In the genomic region with DNA sequence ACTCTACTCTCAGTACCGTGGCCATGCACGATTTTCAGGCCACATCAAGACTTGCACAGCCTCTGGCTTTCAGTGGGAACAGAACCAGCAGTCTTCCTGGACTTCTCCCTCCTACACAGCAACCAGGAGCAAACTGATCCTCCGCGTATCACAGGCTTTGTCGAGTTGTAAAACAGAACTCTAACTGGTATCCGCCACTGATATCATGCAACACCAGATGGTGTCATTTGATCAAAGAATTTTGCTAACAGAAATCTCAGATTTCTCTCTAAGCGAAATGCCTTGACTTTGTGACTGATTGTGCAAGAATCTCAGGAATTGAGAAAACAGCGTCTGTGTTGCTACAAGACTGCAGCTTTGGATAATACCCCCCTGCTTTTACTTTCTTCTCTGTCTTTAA, we compare ENCODE assay signal across 11 cellular contexts.
DNase-seq lines count a peak whose midpoint lies in the region; ATAC-seq, FAIRE-seq and TF ChIP-seq lines count a peak whose summit lies in the region.
"Had no signal": no experiment of that assay in that cellular context is flagged by ENCODE, and none has a peak within 500 bp of the region (broad histone marks: within the 10 kb centered on the region; RNA-seq: fewer than 3 reads in every experiment).

No MANE protein-coding gene starts in this region.

- peaks cover 13% of the 10 kb centered on the region for H3K4me1 ChIP-seq in PC-9 (replicated peaks; ENCODE audit: insufficient read depth)
- H3K4me1 ChIP-seq in pancreas: no peaks in the 10 kb centered on the region

- intact Hi-C loops in PC-9 (cut with micrococcal nuclease; ENCODE audit: unreplicated experiment): loop anchor here (1.0 kb wide), 8 partner anchors 31 to 401 kb away; no protein-coding TSS in a partner anchor
- intact Hi-C loops in pancreas (cut with DNase I): no loop called here

- ATAC-seq in pancreas (peak in 3 of 4 donors; percentile 47 to 69 (median 61)), GM21390 (IDR thresholded peaks at IDR 0.05; ENCODE audit: unreplicated experiment) (no peak), GM21367 (IDR thresholded peaks at IDR 0.05; ENCODE audit: unreplicated experiment) (no peak)
- ATAC-seq: activated naive CD8-positive, alpha-beta T cell treated with anti-CD3 and anti-CD28 coated beads, Interleukin-2, amount 50 U/mL, for 24 hours had no signal

- no TSS peak for BruUV-seq in PC-9 (replicated peaks; lab: Mats Ljungman, UMichigan)

- H3K36me3 ChIP-seq in PC-9 (ENCODE audit: low read depth): no peaks in the 10 kb centered on the region
- no peaks in the 10 kb centered on the region for H3K36me3 ChIP-seq in pancreas

- no peak overlapping the region for H2AFZ ChIP-seq in PC-9

- H3K79me2 ChIP-seq in PC-9 (ENCODE audit: low read depth): no peaks in the 10 kb centered on the region

- TF ChIP-seq CTCF in PC-9 (conservative IDR thresholded peaks at IDR 0.05) (peak; percentile 65), fibroblast of the aortic adventitia (IDR thresholded peaks at IDR 0.05; ENCODE audit: insufficient read depth, low read length) (peak; percentile 34), pancreas (IDR thresholded peaks at IDR 0.05) (no peak)

- no peaks in the 10 kb centered on the region for H4K20me1 ChIP-seq in PC-9 (ENCODE audit: insufficient read depth)

- no peaks in the 10 kb centered on the region for H3K9me2 ChIP-seq in PC-9 (ENCODE audit: insufficient read depth)

- H3F3A ChIP-seq in PC-9 (ENCODE audit: insufficient read depth, low read depth): peaks cover 2% of the 10 kb centered on the region

- H3K4me3 ChIP-seq in PC-9: no peak overlapping the region
- peak overlapping the region; percentile 31 for H3K4me3 ChIP-seq in fibroblast of the aortic adventitia (ENCODE audit: low read depth, low read length)
- H3K4me3 ChIP-seq in pancreas: no peak overlapping the region

- WGBS in pancreas, 2 donors: 41 to 48% methylated on average over 8 of the region's 8 CpGs

- CTCF ChIA-PET in PC-9 (lab: Charles Lee): interaction anchor here (0.7 kb wide), 1 partner anchor 235 kb away, joined by 4 read pairs; no protein-coding TSS in a partner anchor

- H3K4me2 ChIP-seq in PC-9: peak overlapping the region; percentile 15; the same call in 1 of the 2 replicates

- H3K27ac ChIP-seq in PC-9: no peak overlapping the region
- H3K27ac ChIP-seq in pancreas: no peak overlapping the region

- H3K27me3 ChIP-seq in PC-9 (ENCODE audit: insufficient read depth, low read depth): no peaks in the 10 kb centered on the region
- H3K27me3 ChIP-seq in pancreas: no peaks in the 10 kb centered on the region

- POLR2A ChIA-PET in PC-9 (lab: Charles Lee; ENCODE audit: unreplicated experiment): interaction anchor here (0.6 kb wide), 1 partner anchor 128 kb away, joined by 4 read pairs; no protein-coding TSS in a partner anchor

- 0 out of 2 replicates have a peak, but pooled peaks cover 9% of the 10 kb centered on the region for H3K9me3 ChIP-seq in PC-9 (ENCODE audit: insufficient read depth, low read depth)
- H3K9me3 ChIP-seq in pancreas: no peaks in the 10 kb centered on the region

- peak; percentile 29 for FAIRE-seq in pancreas (lab: Jason Lieb, UNC)
- FAIRE-seq: G401.6 had no signal

- DNase-seq in AG20443 (ENCODE audit: low spot score) (peak; percentile 74), PC-9 (peak; percentile 50 to 78), fibroblast of the aortic adventitia (ENCODE audit: low read depth) (peak; percentile 99), pancreas (no peak), NCI-H345 (lab: John Stamatoyannopoulos, UW) (no peak), NCI-H1105 (lab: John Stamatoyannopoulos, UW) (no peak)
- DNase-seq: activated naive CD8-positive, alpha-beta T cell treated with anti-CD3 and anti-CD28 coated beads, Interleukin-2, amount 50 U/mL, for 24 hours; RPMI8226 had no signal

Comparison
In these comparisons a context has a peak if more than half of its experiments do, and no peak if none do; other contexts are left out.
1. DNase-seq: peak in AG20443 (single experiment), PC-9 (2 of 2) and fibroblast of the aortic adventitia (single experiment); none in pancreas (0 of 6), NCI-H345 (single experiment) and NCI-H1105 (single experiment).
2. CTCF ChIP-seq: peak in PC-9 (single experiment) and fibroblast of the aortic adventitia (single experiment); none in pancreas (0 of 4).
3. ATAC-seq: peak in pancreas (3 of 4); none in GM21390 (single experiment) and GM21367 (single experiment).